ENCODE assay signal across 19 cellular contexts in genomic region chr18:22814329-22814703, GRCh38.
"Had no signal": no experiment of that assay in that cellular context is flagged by ENCODE, and none has a peak within 500 bp of the region (broad histone marks: within the 10 kb centered on the region; RNA-seq: fewer than 3 reads in every experiment).

No MANE protein-coding gene starts in this region.

- DNase-seq: activated CD4-positive, alpha-beta T cell treated with anti-CD3 and anti-CD28 coated beads for 1 hour; activated CD4-positive, alpha-beta T cell treated with anti-CD3 and anti-CD28 coated beads, Interleukin-2, amount 50 U/mL, for 1 hour; activated CD8-positive, alpha-beta T cell treated with anti-CD3 and anti-CD28 coated beads, Interleukin-2, amount 10 ng/mL, durations not matched to agents 7 days and 5 days; activated T-cell treated with anti-CD3 and anti-CD28 coated beads, Interleukin-2, amount 50 U/mL, for 1 hour; aorta; heart right ventricle; islet precursor cell; left colon; stimulated activated CD4-positive, alpha-beta T cell treated with anti-CD3 and anti-CD28 coated beads, Interleukin-2, amount 100 ng/mL, for 48 hours; stimulated activated CD8-positive, alpha-beta memory T cell treated with anti-CD3 and anti-CD28 coated beads, Interleukin-4, amount 100 ng/mL, for 48 hours had no signal

- H3K4me3 Mint-ChIP-seq: activated CD8-positive, alpha-beta T cell treated with anti-CD3 and anti-CD28 coated beads, Interleukin-2, amount 10 ng/mL, durations not matched to agents 7 days and 5 days; activated T-helper 17 cell treated with anti-CD3 and anti-CD28 coated beads, Interleukin-2, amount 50 U/mL, for 72 hours; central memory CD8-positive, alpha-beta T cell; naive thymus-derived CD4-positive, alpha-beta T cell; neural crest cell; type B pancreatic cell had no signal

- H3K27ac Mint-ChIP-seq: activated CD8-positive, alpha-beta T cell treated with anti-CD3 and anti-CD28 coated beads, Interleukin-2, amount 10 ng/mL, durations not matched to agents 7 days and 5 days; activated naive CD4-positive, alpha-beta T cell treated with anti-CD3 and anti-CD28 coated beads, Interleukin-2, amount 50 U/mL, for 72 hours; activated T-helper 17 cell treated with anti-CD3 and anti-CD28 coated beads, Interleukin-2, amount 50 U/mL, for 72 hours; naive thymus-derived CD4-positive, alpha-beta T cell; type B pancreatic cell had no signal

- H3K36me3 ChIP-seq: brain microvascular endothelial cell, heart right ventricle, thoracic aorta, vagina had no signal

- H3K9me3 Mint-ChIP-seq: activated naive CD4-positive, alpha-beta T cell treated with anti-CD3 and anti-CD28 coated beads, Interleukin-2, amount 50 U/mL, for 72 hours; activated T-helper 17 cell treated with anti-CD3 and anti-CD28 coated beads, Interleukin-2, amount 50 U/mL, for 72 hours; central memory CD8-positive, alpha-beta T cell; neural crest cell; type B pancreatic cell had no signal

- H3K27me3 ChIP-seq: brain microvascular endothelial cell, vagina had no signal

- H3K4me1 ChIP-seq: heart right ventricle, vagina had no signal

- H3K4me3 ChIP-seq: heart right ventricle, thoracic aorta, vagina had no signal

- H3K27ac ChIP-seq: brain microvascular endothelial cell, heart right ventricle, thoracic aorta, vagina had no signal

- H3K4me1 Mint-ChIP-seq: activated T-helper 17 cell treated with anti-CD3 and anti-CD28 coated beads, Interleukin-2, amount 50 U/mL, for 72 hours; central memory CD8-positive, alpha-beta T cell; naive thymus-derived CD4-positive, alpha-beta T cell had no signal

- H3K36me3 Mint-ChIP-seq: activated naive CD4-positive, alpha-beta T cell treated with anti-CD3 and anti-CD28 coated beads, Interleukin-2, amount 50 U/mL, for 72 hours; naive thymus-derived CD4-positive, alpha-beta T cell; type B pancreatic cell had no signal

- H3K9me3 ChIP-seq: heart right ventricle, thoracic aorta, vagina had no signal
